Comparison of ENCODE assay signal across 24 cellular contexts in the genomic region with DNA sequence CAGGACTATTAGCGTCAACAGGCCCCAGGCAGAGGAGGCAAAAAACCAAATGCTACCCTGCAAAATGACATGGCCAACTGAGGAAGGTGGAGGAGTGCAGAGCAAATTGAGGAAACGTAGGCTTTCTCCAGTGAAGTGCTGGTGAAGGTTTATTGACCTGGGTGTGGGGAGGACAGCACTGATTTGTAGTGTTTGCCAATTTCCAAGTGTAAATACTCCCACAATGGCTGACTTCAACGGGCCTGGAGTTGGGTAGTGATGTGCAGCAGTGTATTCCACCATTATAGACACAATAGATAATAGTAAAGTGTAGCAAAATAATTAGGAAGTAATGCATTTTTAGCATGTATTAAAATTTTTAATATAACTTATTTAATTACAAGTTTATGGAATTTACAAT.
"Had no signal": no experiment of that assay in that cellular context is flagged by ENCODE, and none has a peak within 500 bp of the region (broad histone marks: within the 10 kb centered on the region; RNA-seq: fewer than 3 reads in every experiment).

No MANE protein-coding gene starts in this region.

- H3K27ac ChIP-seq: adrenal gland, body of pancreas, breast epithelium, SJSA1 had no signal

- H3K9me3 ChIP-seq: adrenal gland, body of pancreas, breast epithelium, MG63, SJSA1, SK-N-SH had no signal

- H3K4me1 ChIP-seq: breast epithelium had no signal

- H3K36me3 ChIP-seq: adrenal gland, breast epithelium, MG63, SJSA1 had no signal

- H3K4me2 ChIP-seq: SK-N-SH had no signal

- H3K9ac ChIP-seq: SK-N-SH had no signal

- H3K4me3 ChIP-seq: adrenal gland, body of pancreas, breast epithelium, MG63, SJSA1 had no signal

- DNase-seq: activated CD4-positive, alpha-beta T cell treated with anti-CD3 and anti-CD28 coated beads, Interleukin-2, amount 10 ng/mL, durations not matched to agents 7 days and 5 days; activated CD4-positive, alpha-beta T cell treated with anti-CD3 and anti-CD28 coated beads, Interleukin-2, amount 50 U/mL, for 48 hours; activated CD8-positive, alpha-beta T cell treated with anti-CD3 and anti-CD28 coated beads, Interleukin-2, amount 10 ng/mL, durations not matched to agents 7 days and 5 days; activated gamma-delta T cell treated with Interleukin-2 at 50 U/mL for 16 hours; activated naive CD4-positive, alpha-beta T cell treated with anti-CD3 and anti-CD28 coated beads for 36 hours; activated T-cell treated with anti-CD3 and anti-CD28 coated beads for 4 hours; activated T-cell treated with anti-CD3 and anti-CD28 coated beads, Interleukin-2, amount 50 U/mL, for 4 hours; adrenal gland; body of pancreas; Kasumi-1; MG63; NCI-H1048; NCI-H1105 treated with DMSO at 0.1 percent for 48 hours; NCI-H1436 treated with DMSO at 0.1 percent for 48 hours; NCI-H1694 treated with DMSO at 0.1 percent for 48 hours; NCI-H2029; NCI-H345; NCI-H524 treated with DMSO at 0.1 percent for 48 hours; SHP77; SK-N-SH had no signal

- H3K27me3 ChIP-seq: adrenal gland, body of pancreas, breast epithelium, MG63, SJSA1 had no signal

- ATAC-seq: activated CD8-positive, alpha-beta T cell treated with anti-CD3 and anti-CD28 coated beads, Interleukin-2, amount 10 ng/mL, durations not matched to agents 7 days and 5 days; activated naive CD4-positive, alpha-beta T cell treated with anti-CD3 and anti-CD28 coated beads, Interleukin-2, amount 50 U/mL, for 72 hours; activated T-cell treated with anti-CD3 and anti-CD28 coated beads, Interleukin-2, amount 50 U/mL, for 4 hours; body of pancreas; Panc1 had no signal
